Comparison of ENCODE assay signal across 31 cellular contexts in genomic region chr12:8012910-8013309, GRCh38. TPM values are rescaled to one million over a fixed set of nuclear protein-coding genes. Genes with fewer than 3 reads are reported as not detected.
"Had no signal": no experiment of that assay in that cellular context is flagged by ENCODE, and none has a peak within 500 bp of the region (broad histone marks: within the 10 kb centered on the region; RNA-seq: fewer than 3 reads in every experiment).

No MANE protein-coding gene starts in this region.

- FAIRE-seq: small intestine had no signal

- H3K79me2 ChIP-seq: parathyroid adenoma had no signal

- H3K9ac ChIP-seq: neural progenitor cell, parathyroid adenoma had no signal

- DNase-seq: colonic mucosa; effector CD8-positive, alpha-beta T cell; endodermal cell; erythroblast; esophagus squamous epithelium; foreskin melanocyte; glutamatergic neuron; heart right ventricle; hippocampal formation; immature natural killer cell; islet precursor cell; kidney glomerular epithelial cell; left colon; left ventricle myocardium superior; mesenchymal stem cell; mucosa of descending colon; naive B cell; right lobe of liver; small intestine; stimulated activated CD4-positive, alpha-beta T cell treated with anti-CD3 and anti-CD28 coated beads, Interleukin-15, amount 100 ng/mL, for 24 hours; stimulated activated CD4-positive, alpha-beta T cell treated with anti-CD3 and anti-CD28 coated beads, Interleukin-2, amount 100 ng/mL, for 48 hours; stimulated activated naive B cell treated with anti-CD40 and anti-IgM and Interleukin-4, amounts not matched to agents 10 μg/mL and 1 μg/mL and 100 μg/mL, for 72 hours; upper lobe of left lung; uterus had no signal

- H3K4me3 ChIP-seq: colonic mucosa, esophagus squamous epithelium, heart right ventricle, lung, mucosa of descending colon, neural progenitor cell, right lobe of liver, thoracic aorta, tibial nerve, upper lobe of left lung, uterus had no signal

- H2AFZ ChIP-seq: neural progenitor cell, parathyroid adenoma had no signal

- H3K9me3 ChIP-seq: colonic mucosa, esophagus squamous epithelium, heart right ventricle, mucosa of descending colon, right lobe of liver, thoracic aorta, tibial nerve, upper lobe of left lung, uterus had no signal

- H3K36me3 ChIP-seq: colonic mucosa, esophagus squamous epithelium, heart right ventricle, neural progenitor cell, right lobe of liver, thoracic aorta, tibial nerve, upper lobe of left lung, uterus had no signal

- H3K4me2 ChIP-seq: neural progenitor cell had no signal

- H3K27ac ChIP-seq: colonic mucosa, esophagus squamous epithelium, heart right ventricle, neural progenitor cell, parathyroid adenoma, right lobe of liver, thoracic aorta, tibial nerve, upper lobe of left lung, uterus had no signal

RNA-seq across cellular contexts. Expression of gene C3AR1, which starts 53.2 kb away (rescaled TPM):
- total RNA-seq: endodermal cell, mesothelial cell of epicardium, progenitor cell of endocrine pancreas had no signal
